ENCODE assay signal across 1 cellular context in the genomic region with DNA sequence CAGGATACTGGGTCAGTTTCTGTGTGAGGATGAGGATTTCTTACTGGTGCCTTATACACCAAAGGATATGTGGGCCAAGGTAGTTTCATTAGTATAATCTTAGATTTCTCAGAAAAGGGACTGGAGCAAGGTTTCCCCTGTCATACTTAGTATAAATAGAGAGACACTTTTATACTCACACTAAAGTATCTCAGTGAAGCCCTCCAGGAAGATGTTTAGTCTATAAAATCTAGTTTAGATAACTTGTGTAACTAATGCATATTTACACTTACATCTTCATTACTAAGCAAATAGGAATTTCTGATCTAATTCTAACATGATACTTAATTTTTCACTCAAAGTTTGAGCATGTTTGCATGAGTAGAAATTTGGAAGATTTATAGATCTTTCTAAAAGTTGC.
TF ChIP-seq lines count a peak whose summit lies in the region.

No MANE protein-coding gene starts in this region.

TF ChIP-seq in H1, 55 proteins besides CTCF, POLR2A, EP300 and RAD21:
- TF ChIP-seq RBBP5 (IDR thresholded peaks at IDR 0.05; ENCODE audit: borderline replicate concordance, low read depth, low read length) (no peak), JUND (IDR thresholded peaks at IDR 0.05; ENCODE audit: low read length) (no peak), POU5F1 (IDR thresholded peaks at IDR 0.05; ENCODE audit: low read depth, low read length) (no peak), SP4 (IDR thresholded peaks at IDR 0.05; ENCODE audit: low read length) (no peak), GTF2F1 (IDR thresholded peaks at IDR 0.05; ENCODE audit: borderline replicate concordance, low read depth, low read length) (no peak), CEBPB (IDR thresholded peaks at IDR 0.05; ENCODE audit: low read depth, low read length) (no peak), BCL11A (IDR thresholded peaks at IDR 0.05; ENCODE audit: low read depth in 2 of 2, low read length in 2 of 2) (no peak), RFX5 (IDR thresholded peaks at IDR 0.05; ENCODE audit: borderline replicate concordance, low read depth, low read length) (no peak), SP2 (IDR thresholded peaks at IDR 0.05; ENCODE audit: low read length) (no peak)
- TF ChIP-seq, protein P1, sequence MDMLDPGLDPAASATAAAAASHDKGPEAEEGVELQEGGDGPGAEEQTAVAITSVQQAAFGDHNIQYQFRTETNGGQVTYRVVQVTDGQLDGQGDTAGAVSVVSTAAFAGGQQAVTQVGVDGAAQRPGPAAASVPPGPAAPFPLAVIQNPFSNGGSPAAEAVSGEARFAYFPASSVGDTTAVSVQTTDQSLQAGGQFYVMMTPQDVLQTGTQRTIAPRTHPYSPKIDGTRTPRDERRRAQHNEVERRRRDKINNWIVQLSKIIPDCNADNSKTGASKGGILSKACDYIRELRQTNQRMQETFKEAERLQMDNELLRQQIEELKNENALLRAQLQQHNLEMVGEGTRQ (IDR thresholded peaks at IDR 0.05; ENCODE audit: low read length) = no peak
- TF ChIP-seq, protein P2, sequence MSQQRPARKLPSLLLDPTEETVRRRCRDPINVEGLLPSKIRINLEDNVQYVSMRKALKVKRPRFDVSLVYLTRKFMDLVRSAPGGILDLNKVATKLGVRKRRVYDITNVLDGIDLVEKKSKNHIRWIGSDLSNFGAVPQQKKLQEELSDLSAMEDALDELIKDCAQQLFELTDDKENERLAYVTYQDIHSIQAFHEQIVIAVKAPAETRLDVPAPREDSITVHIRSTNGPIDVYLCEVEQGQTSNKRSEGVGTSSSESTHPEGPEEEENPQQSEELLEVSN (IDR thresholded peaks at IDR 0.05) = no peak
- TF ChIP-seq, protein P3, sequence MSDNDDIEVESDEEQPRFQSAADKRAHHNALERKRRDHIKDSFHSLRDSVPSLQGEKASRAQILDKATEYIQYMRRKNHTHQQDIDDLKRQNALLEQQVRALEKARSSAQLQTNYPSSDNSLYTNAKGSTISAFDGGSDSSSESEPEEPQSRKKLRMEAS (IDR thresholded peaks at IDR 0.05) = no peak
